2 cellular contexts compared by ENCODE assay signal in genomic region chr12:68119724-68120211, GRCh38.
TF ChIP-seq lines count a peak whose summit lies in the region.

No MANE protein-coding gene starts in this region.

TF ChIP-seq in H1, 55 proteins besides CTCF, POLR2A, EP300 and RAD21 (continued from another document):
- TF ChIP-seq CEBPB (IDR thresholded peaks at IDR 0.05; ENCODE audit: low read depth, low read length) (no peak), HDAC6 (IDR thresholded peaks at IDR 0.05; ENCODE audit: low read depth, low read length) (no peak), TBP (IDR thresholded peaks at IDR 0.05; ENCODE audit: low read depth, low read length) (no peak), GABPA (IDR thresholded peaks at IDR 0.05; ENCODE audit: borderline replicate concordance, insufficient read depth, low read length) (no peak), SP2 (IDR thresholded peaks at IDR 0.05; ENCODE audit: low read length) (no peak), BCL11A (IDR thresholded peaks at IDR 0.05; ENCODE audit: low read depth in 2 of 2, low read length in 2 of 2) (no peak), TEAD4 (IDR thresholded peaks at IDR 0.05; ENCODE audit: low read depth, low read length) (no peak), SP1 (IDR thresholded peaks at IDR 0.05; ENCODE audit: low read depth, low read length) (no peak), SP4 (IDR thresholded peaks at IDR 0.05; ENCODE audit: low read length) (no peak), CHD2 (IDR thresholded peaks at IDR 0.05; ENCODE audit: low read length) (no peak), RNF2 (IDR thresholded peaks at IDR 0.05; ENCODE audit: borderline replicate concordance, low read depth, low read length, missing control alignments, poor library complexity, severe bottlenecking) (no peak), SIX5 (IDR thresholded peaks at IDR 0.05; ENCODE audit: low read depth, low read length) (no peak)

TF ChIP-seq in SK-N-SH, 30 proteins besides CTCF, POLR2A, EP300 and RAD21 (continued from another document):
- TF ChIP-seq REST (IDR thresholded peaks at IDR 0.05; ENCODE audit: low read depth, low read length) (no peak), MAX (IDR thresholded peaks at IDR 0.05; ENCODE audit: low read depth) (no peak), GATA2 (CRISPR knock-in tag; IDR thresholded peaks at IDR 0.05) (no peak), RXRA (IDR thresholded peaks at IDR 0.05; ENCODE audit: borderline replicate concordance, low read depth) (no peak), JUND (IDR thresholded peaks at IDR 0.05) (no peak), RFX5 (IDR thresholded peaks at IDR 0.05; ENCODE audit: low read length) (no peak), NRF1 (IDR thresholded peaks at IDR 0.05; ENCODE audit: low read depth, low read length) (no peak), PBX3 (IDR thresholded peaks at IDR 0.05) (no peak), TAF1 (IDR thresholded peaks at IDR 0.05; ENCODE audit: borderline replicate concordance, low read depth, low read length) (no peak), TEAD4 (IDR thresholded peaks at IDR 0.05; ENCODE audit: borderline replicate concordance, insufficient read depth) (no peak), EZH2phosphoT487 (IDR thresholded peaks at IDR 0.05; ENCODE audit: borderline replicate concordance, low read depth) (no peak), ELF1 (IDR thresholded peaks at IDR 0.05) (no peak), FOXJ3 (CRISPR knock-in tag; IDR thresholded peaks at IDR 0.05) (no peak), ZBTB33 (IDR thresholded peaks at IDR 0.05; ENCODE audit: borderline replicate concordance, low read depth) (no peak), CHD2 (IDR thresholded peaks at IDR 0.05; ENCODE audit: low read length, partially characterized antibody) (no peak), TCF12 (IDR thresholded peaks at IDR 0.05) (no peak), MXI1 (IDR thresholded peaks at IDR 0.05; ENCODE audit: low read depth, low read length) (no peak), FOSL2 (IDR thresholded peaks at IDR 0.05; ENCODE audit: borderline replicate concordance, low read depth) (no peak)
TF ChIP-seq in SK-N-SH: peak in this region for 0.
